Comparison of ENCODE assay signal across 8 cellular contexts in genomic region chr16:16417037-16417436, GRCh38. TPM values are rescaled to one million over a fixed set of nuclear protein-coding genes. Genes with fewer than 3 reads are reported as not detected.
A peak's percentile ranks its signal among the peaks of the same experiment; 100 is the strongest.
DNase-seq lines count a peak whose midpoint lies in the region; ATAC-seq, FAIRE-seq and TF ChIP-seq lines count a peak whose summit lies in the region.
"Not testable (repeated sequence)": the region's sequence is repeated elsewhere in the genome, so short reads cannot be mapped to it uniquely, and the experiment has no call there.

No MANE protein-coding gene starts in this region.

- H3K4me2 ChIP-seq in HepG2 (ENCODE audit: low read depth, low read length): not testable (repeated sequence)

- not testable (repeated sequence) for H3K9me3 ChIP-seq in Panc1 (ENCODE audit: control insufficient read depth, insufficient read depth, low read depth, low read length); HepG2 (ENCODE audit: low read length); psoas muscle; upper lobe of right lung

- no CpG with 5 or more reads among the region's 5 CpGs for WGBS in HepG2 (ENCODE audit: low lambda C conversion rate)
- no CpG with 5 or more reads among the region's 5 CpGs for WGBS in psoas muscle, 3 donors

- not testable (repeated sequence) for H3K4me3 Mint-ChIP-seq in stimulated activated effector memory CD8-positive, alpha-beta T cell treated with anti-CD3 and anti-CD28 coated beads, Interleukin-12 subunit alpha, Interleukin-12 subunit beta, amount 100 ng/mL, for 72 hours

- not testable (repeated sequence) for H3K4me1 ChIP-seq in Panc1 (ENCODE audit: control insufficient read depth, insufficient read depth, low read length); HepG2 (ENCODE audit: insufficient read depth, low read length); psoas muscle; upper lobe of right lung

- H3K79me2 ChIP-seq in HepG2 (ENCODE audit: insufficient read depth, low read length): not testable (repeated sequence)

- in situ Hi-C loops in Panc1 (cut with HindIII; ENCODE audit: low pct_unique_long_range_greater_than_20kb, low sequenced_read_pairs); HepG2 (cut with HindIII; ENCODE audit: extremely low pct_ligation_motif_present, low pct_unique_long_range_greater_than_20kb): not testable (repeated sequence)

- intact Hi-C loops in Panc1 (cut with micrococcal nuclease; ENCODE audit: unreplicated experiment); Right ventricle myocardium inferior (cut with DNase I); left ventricle myocardium superior (cut with micrococcal nuclease); HepG2 (cut with micrococcal nuclease; ENCODE audit: unreplicated experiment); psoas muscle (cut with DNase I); upper lobe of right lung (cut with DNase I): not testable (repeated sequence)

- not testable (repeated sequence) for H3K36me3 ChIP-seq in Panc1 (ENCODE audit: control insufficient read depth, insufficient read depth, low read length); HepG2 (replicated peaks in 1 of 2; ENCODE audit: control insufficient read depth in 1 of 2, insufficient read depth in 2 of 2, low read length in 2 of 2); psoas muscle (ENCODE audit: insufficient read depth in 1 of 2, low read depth in 1 of 2); upper lobe of right lung

- H3K27ac ChIP-seq in Panc1 (ENCODE audit: low read length); HepG2 (ENCODE audit: extremely low read length, insufficient read depth, low read length); psoas muscle; upper lobe of right lung: not testable (repeated sequence)

- POLR2A ChIA-PET in Panc1 (lab: Charles Lee); HepG2 (lab: Yijun Ruan, JAX): not testable (repeated sequence)

- CTCF ChIA-PET in Panc1 (lab: Charles Lee); HepG2 (lab: Yijun Ruan, JAX; ENCODE audit: low intra/inter-chr PET ratio, low total read pairs): not testable (repeated sequence)

- not testable (repeated sequence) for H3K4me3 ChIP-seq in Panc1 (ENCODE audit: low read depth in 2 of 2, low read length in 2 of 2); HepG2 (replicated peaks in 1 of 3; ENCODE audit: insufficient read depth in 1 of 3, low read depth in 2 of 3, low read length in 3 of 3); psoas muscle; upper lobe of right lung

- not testable (repeated sequence) for H2AFZ ChIP-seq in HepG2 (ENCODE audit: low read length)

- TF ChIP-seq CTCF in Panc1 (IDR thresholded peaks at IDR 0.05); HepG2 (CRISPR knock-in tag; IDR thresholded peaks at IDR 0.05); psoas muscle (IDR thresholded peaks at IDR 0.05); upper lobe of right lung (IDR thresholded peaks at IDR 0.05): not testable (repeated sequence)

- FAIRE-seq in HepG2 (lab: Jason Lieb, UNC): not testable (repeated sequence)

- not testable (repeated sequence) for BruUV-seq in Panc1 (replicated peaks; lab: Mats Ljungman, UMichigan); HepG2 (replicated peaks; lab: Mats Ljungman, UMichigan)

- ATAC-seq in Panc1: peak; percentile 50
- ATAC-seq in esophagus mucosa: peak; percentile 26
- peak; percentile 45 for ATAC-seq in Right ventricle myocardium inferior
- peak; percentile 75 for ATAC-seq in left ventricle myocardium superior
- peak; percentile 25 for ATAC-seq in HepG2
- peak; percentile 74 to 89 (median 86) for ATAC-seq in psoas muscle
- ATAC-seq in stimulated activated effector memory CD8-positive, alpha-beta T cell treated with anti-CD3 and anti-CD28 coated beads, Interleukin-12 subunit alpha, Interleukin-12 subunit beta, amount 100 ng/mL, for 72 hours: peak; percentile 33
- peak; percentile 20 for ATAC-seq in upper lobe of right lung

- H3K36me3 Mint-ChIP-seq in stimulated activated effector memory CD8-positive, alpha-beta T cell treated with anti-CD3 and anti-CD28 coated beads, Interleukin-12 subunit alpha, Interleukin-12 subunit beta, amount 100 ng/mL, for 72 hours: not testable (repeated sequence)

- not testable (repeated sequence) for H3K9ac ChIP-seq in HepG2 (ENCODE audit: insufficient read depth, low read depth, low read length)

- not testable (repeated sequence) for TF ChIP-seq RAD21 in HepG2 (CRISPR knock-in tag; IDR thresholded peaks at IDR 0.05)

- H3K9me3 Mint-ChIP-seq in stimulated activated effector memory CD8-positive, alpha-beta T cell treated with anti-CD3 and anti-CD28 coated beads, Interleukin-12 subunit alpha, Interleukin-12 subunit beta, amount 100 ng/mL, for 72 hours: not testable (repeated sequence)

- not testable (repeated sequence) for H4K20me1 ChIP-seq in HepG2 (ENCODE audit: insufficient read depth, low read length)

- TF ChIP-seq EP300 in HepG2 (IDR thresholded peaks at IDR 0.05; ENCODE audit: low read depth in 2 of 2, low read length in 2 of 2); HepG2 (CRISPR knock-in tag; IDR thresholded peaks at IDR 0.05; ENCODE audit: borderline replicate concordance): not testable (repeated sequence)

- not testable (repeated sequence) for H3K27ac Mint-ChIP-seq in stimulated activated effector memory CD8-positive, alpha-beta T cell treated with anti-CD3 and anti-CD28 coated beads, Interleukin-12 subunit alpha, Interleukin-12 subunit beta, amount 100 ng/mL, for 72 hours

- TF ChIP-seq POLR2A in HepG2 (IDR thresholded peaks at IDR 0.05; ENCODE audit: insufficient read depth in 1 of 2, low read depth in 2 of 2, low read length in 2 of 2): not testable (repeated sequence)

- not testable (repeated sequence) for H3K4me1 Mint-ChIP-seq in stimulated activated effector memory CD8-positive, alpha-beta T cell treated with anti-CD3 and anti-CD28 coated beads, Interleukin-12 subunit alpha, Interleukin-12 subunit beta, amount 100 ng/mL, for 72 hours

- DNase-seq in Panc1 (ENCODE audit: low read depth, low spot score); Right ventricle myocardium inferior (ENCODE audit: missing footprints); left ventricle myocardium superior; HepG2 (ENCODE audit: low spot score); psoas muscle; stimulated activated effector memory CD8-positive, alpha-beta T cell treated with anti-CD3 and anti-CD28 coated beads, Interleukin-12 subunit alpha, Interleukin-12 subunit beta, amount 100 ng/mL, for 72 hours (ENCODE audit: low spot score in 2 of 2); upper lobe of right lung: not testable (repeated sequence)

- not testable (repeated sequence) for H3K27me3 ChIP-seq in Panc1 (ENCODE audit: control insufficient read depth, insufficient read depth, low read length); HepG2 (ENCODE audit: control insufficient read depth in 1 of 2, insufficient read depth in 2 of 2, low read length in 2 of 2); psoas muscle (ENCODE audit: insufficient read depth in 3 of 3, low read length in 2 of 3); upper lobe of right lung

RNA-seq across cellular contexts. Expression of gene NPIPA7, which starts 38.1 kb away (rescaled TPM):
- total RNA-seq in Panc1 (2021; ENCODE audit: unreplicated experiment) (5.6 TPM), esophagus mucosa (9.4 TPM), Right ventricle myocardium inferior (3.0 TPM), left ventricle myocardium superior (2.9 TPM), HepG2 (2016; rRNA removed; fragmentation: Illumina TruSeq; extraction: Trizol) (4.8 and 11.0 TPM in 2 replicates), psoas muscle (1 to 10 TPM in 3 of 4 donors, not detected in 1; 2.6 to 2.8 (median 2.6) TPM), upper lobe of right lung (7.7 TPM)
- 7.2 TPM for polyA plus RNA-seq in Panc1 (2012; ENCODE audit: insufficient read length)
- total RNA-seq in HepG2 (2016; cell fraction: cytosol; rRNA removed; fragmentation: Illumina TruSeq; extraction: Trizol; ENCODE audit: low read depth): 1.1 and 2.6 TPM in 2 replicates
- total RNA-seq in HepG2 (2016; cell fraction: insoluble cytoplasmic fraction; rRNA removed; fragmentation: Illumina TruSeq; extraction: Trizol): 4.3 and 9.5 TPM in 2 replicates
- total RNA-seq in HepG2 (2016; cell fraction: membrane; rRNA removed; fragmentation: Illumina TruSeq; extraction: Trizol): 4.0 and 4.2 TPM in 2 replicates
- 4.9 and 17.0 TPM in 2 replicates for total RNA-seq in HepG2 (2016; cell fraction: nucleus; rRNA removed; fragmentation: Illumina TruSeq; extraction: Trizol)
- polyA plus RNA-seq in HepG2 (2011; rRNA removed) (65.3 and 97.4 TPM in 2 replicates), psoas muscle (10 to 100 TPM in 1 of 3 donors, 1 to 10 TPM in 2; 1.7 to 12.2 (median 4.8) TPM)
- 30.8 and 41.5 TPM in 2 replicates for polyA plus RNA-seq in HepG2 (2011; cell fraction: cytosol; rRNA removed)
- 91.0 and 119 TPM in 2 replicates for polyA plus RNA-seq in HepG2 (2011; cell fraction: nucleus; rRNA removed)
- 13.5 and 19.9 TPM in 2 replicates for polyA plus RNA-seq in HepG2 (2012)
- 3.9 and 4.4 TPM in 2 replicates for polyA plus RNA-seq in HepG2 (2016; cell fraction: cytosol; fragmentation: Illumina TruSeq; extraction: Trizol; ENCODE audit: low read depth)
- 17.8 and 30.2 TPM in 2 replicates for polyA plus RNA-seq in HepG2 (2016; cell fraction: insoluble cytoplasmic fraction; fragmentation: Illumina TruSeq; extraction: Trizol; ENCODE audit: low read depth)
- polyA plus RNA-seq in HepG2 (2016; cell fraction: membrane; fragmentation: Illumina TruSeq; extraction: Trizol; ENCODE audit: low read depth): 7.8 and 8.1 TPM in 2 replicates
- polyA plus RNA-seq in HepG2 (2016; cell fraction: nucleus; fragmentation: Illumina TruSeq; extraction: Trizol; ENCODE audit: insufficient read depth, low read depth): 104 and 133 TPM in 2 replicates
- 0.92 and 1.1 TPM in 2 replicates for polyA minus RNA-seq in HepG2 (2011; rRNA and poly(A)+ RNA removed; ENCODE audit: low replicate concordance)
- 1.4 and 3.1 TPM in 2 replicates for polyA minus RNA-seq in HepG2 (2011; cell fraction: cytosol; rRNA and poly(A)+ RNA removed)
- polyA minus RNA-seq in HepG2 (2011; cell fraction: nucleus; rRNA and poly(A)+ RNA removed): 6.7 and 7.5 TPM in 2 replicates

Comparison
In these comparisons a context has a peak if more than half of its experiments do, and no peak if none do; other contexts are left out.
1. ATAC-seq: peak in every context shown above with its lines; median percentile 86 in psoas muscle; 75 in left ventricle myocardium superior; 50 in Panc1; 45 in Right ventricle myocardium inferior; 33 in stimulated activated effector memory CD8-positive, alpha-beta T cell treated with anti-CD3 and anti-CD28 coated beads, Interleukin-12 subunit alpha, Interleukin-12 subunit beta, amount 100 ng/mL, for 72 hours; 26 in esophagus mucosa; 25 in HepG2; 20 in upper lobe of right lung.